Comparison of ENCODE assay signal across 8 cellular contexts in genomic region chr1:203871114-203871875, GRCh38. TPM values are rescaled to one million over a fixed set of nuclear protein-coding genes. Genes with fewer than 3 reads are reported as not detected.
A peak's percentile ranks its signal among the peaks of the same experiment; 100 is the strongest.
DNase-seq lines count a peak whose midpoint lies in the region; ATAC-seq and TF ChIP-seq lines count a peak whose summit lies in the region.

No MANE protein-coding gene starts in this region.

- peaks cover 18% of the 10 kb centered on the region for H3K79me2 ChIP-seq in HCT116 (ENCODE audit: insufficient read depth, low read length)
- no peaks in the 10 kb centered on the region for H3K79me2 ChIP-seq in hepatocyte

- peaks cover 26 to 44% of the 10 kb centered on the region in 2 experiments for H3K36me3 ChIP-seq in HCT116 (ENCODE audit: control insufficient read depth in 1 of 2, insufficient read depth in 2 of 2, low read length in 2 of 2)
- no peaks in the 10 kb centered on the region for H3K36me3 ChIP-seq in hepatocyte (replicated peaks; ENCODE audit: insufficient read depth, low read depth)

- H3K4me2 ChIP-seq in HCT116 (ENCODE audit: low read length) (no peak overlapping the region), hepatocyte (peak overlapping the region; percentile 24)

- no peaks in the 10 kb centered on the region for H3K9me2 ChIP-seq in HCT116 (ENCODE audit: insufficient read depth)
- no peaks in the 10 kb centered on the region for H3K9me2 ChIP-seq in hepatocyte (replicated peaks; ENCODE audit: insufficient read depth)

- in situ Hi-C loops in astrocyte of the spinal cord (cut with HindIII; ENCODE audit: low sequenced_read_pairs) = loop anchor here (25.0 kb wide), 1 partner anchor 266 kb away; no protein-coding TSS in a partner anchor

- no peak for TF ChIP-seq POLR2A in HCT116 (IDR thresholded peaks at IDR 0.05; ENCODE audit: borderline replicate concordance, extremely low read depth, insufficient read depth, insufficient read length)

- peak; percentile 99 for TF ChIP-seq RAD21 in HCT116 (IDR thresholded peaks at IDR 0.05; ENCODE audit: low read depth)

- H3K4me1 ChIP-seq in HCT116 (ENCODE audit: control insufficient read depth in 1 of 2, insufficient read depth in 2 of 2, low read length in 2 of 2) (no peaks in the 10 kb centered on the region), hepatocyte (ENCODE audit: insufficient read depth) (peaks cover 6% of the 10 kb centered on the region)

- POLR2A ChIA-PET in HCT116 (lab: Charles Lee) = interaction anchor here (0.6 to 2.4 kb wide), 5 partner anchors 52 to 279 kb away, joined by 3 to 14 read pairs (median 3); no protein-coding TSS in a partner anchor

- H2AFZ ChIP-seq in HCT116 (ENCODE audit: low read depth, low read length, poor library complexity, severe bottlenecking) (no peak overlapping the region), hepatocyte (no peak overlapping the region)

- H4K20me1 ChIP-seq in HCT116 (ENCODE audit: insufficient read depth) (no peaks in the 10 kb centered on the region), hepatocyte (ENCODE audit: insufficient read depth, poor library complexity, severe bottlenecking) (no peaks in the 10 kb centered on the region)

- H3K4me3 ChIP-seq in HCT116 (replicated peaks in 1 of 2; ENCODE audit: low read depth in 1 of 2, low read length in 2 of 2) (no peak overlapping the region), astrocyte of the spinal cord (ENCODE audit: low read depth, low read length) (no peak overlapping the region), hepatocyte (no peak overlapping the region)

- RAD21 ChIA-PET in HCT116 (lab: Charles Lee; ENCODE audit: low non-redundant PET in 1 of 2, low total read pairs in 2 of 2, uncharacterized antibody in 2 of 2, unreplicated experiment in 2 of 2) = interaction anchor here (1.0 to 1.9 kb wide), 7 partner anchors 209 to 260 kb away, joined by 4 to 14 read pairs (median 7); no protein-coding TSS in a partner anchor

- ATAC-seq in HCT116 (peak; percentile 86), sciatic nerve (peak; percentile 96), GM18861 (IDR thresholded peaks at IDR 0.05; ENCODE audit: unreplicated experiment) (no peak)

- intact Hi-C loops in HCT116 (cut with micrococcal nuclease) (loop anchor here (1.0 to 5.0 kb wide), 2 partner anchors 201 to 256 kb away; partner anchors contain the start of gene SOX13), sciatic nerve (cut with DNase I) (no loop called here)

- no peak overlapping the region for H3K9ac ChIP-seq in HCT116 (ENCODE audit: low read length)

- H3K27me3 ChIP-seq in HCT116 (ENCODE audit: insufficient read depth, low read length) = no peaks in the 10 kb centered on the region
- no peaks in the 10 kb centered on the region for H3K27me3 ChIP-seq in hepatocyte

- DNase-seq in COR-L47 (lab: John Stamatoyannopoulos, UW) (peak; percentile 69), HCT116 (ENCODE audit: low read depth, low spot score) (peak; percentile 62), NCI-H69 (lab: John Stamatoyannopoulos, UW) (peak; percentile 62), astrocyte of the spinal cord (ENCODE audit: low read depth, low spot score) (peak; percentile 82), hepatocyte (ENCODE audit: low spot score) (peak; percentile 81), sciatic nerve (ENCODE audit: low spot score) (no peak), UCSD-AML1 (lab: John Stamatoyannopoulos, UW; ENCODE audit: unreplicated experiment) (no peak)

- H3K27ac ChIP-seq in HCT116 (ENCODE audit: low read depth, low read length) = no peak overlapping the region
- peak overlapping the region; percentile 29 for H3K27ac ChIP-seq in hepatocyte

- CTCF ChIA-PET in HCT116 (lab: Charles Lee) = interaction anchor here (0.6 to 6.6 kb wide), 20 partner anchors 10 to 292 kb away, joined by 3 to 246 read pairs (median 4); partner anchors contain the start of gene SOX13

- no TSS peak for BruUV-seq in HCT116 (replicated peaks; lab: Mats Ljungman, UMichigan)

- WGBS in hepatocyte (ENCODE audit: low lambda C conversion rate, missing lambda C conversion rate) = 57% methylated on average over 3 of the region's 3 CpGs

- H3K9me3 ChIP-seq in HCT116 (ENCODE audit: control insufficient read depth in 1 of 2, insufficient read depth in 1 of 2, low read depth in 1 of 2, low read length in 2 of 2) = no peaks in the 10 kb centered on the region
- H3K9me3 ChIP-seq in hepatocyte (ENCODE audit: low read depth) = no peaks in the 10 kb centered on the region

- TF ChIP-seq CTCF in HCT116 (IDR thresholded peaks at IDR 0.05 in 2 of 3, conservative IDR thresholded peaks at IDR 0.05 in 1 of 3; ENCODE audit: borderline replicate concordance in 1 of 3, insufficient read depth in 1 of 3, low read depth in 2 of 3, low read length in 2 of 3) = peak; percentile 84 to 98 (median 97)
- TF ChIP-seq CTCF in astrocyte of the spinal cord (IDR thresholded peaks at IDR 0.05; ENCODE audit: low read depth, low read length) = peak; percentile 81
- peak; percentile 94 for TF ChIP-seq CTCF in hepatocyte (IDR thresholded peaks at IDR 0.05; ENCODE audit: poor library complexity)

TF ChIP-seq in HCT116, 20 proteins besides CTCF, POLR2A, EP300 and RAD21:
- TF ChIP-seq, protein P1, sequence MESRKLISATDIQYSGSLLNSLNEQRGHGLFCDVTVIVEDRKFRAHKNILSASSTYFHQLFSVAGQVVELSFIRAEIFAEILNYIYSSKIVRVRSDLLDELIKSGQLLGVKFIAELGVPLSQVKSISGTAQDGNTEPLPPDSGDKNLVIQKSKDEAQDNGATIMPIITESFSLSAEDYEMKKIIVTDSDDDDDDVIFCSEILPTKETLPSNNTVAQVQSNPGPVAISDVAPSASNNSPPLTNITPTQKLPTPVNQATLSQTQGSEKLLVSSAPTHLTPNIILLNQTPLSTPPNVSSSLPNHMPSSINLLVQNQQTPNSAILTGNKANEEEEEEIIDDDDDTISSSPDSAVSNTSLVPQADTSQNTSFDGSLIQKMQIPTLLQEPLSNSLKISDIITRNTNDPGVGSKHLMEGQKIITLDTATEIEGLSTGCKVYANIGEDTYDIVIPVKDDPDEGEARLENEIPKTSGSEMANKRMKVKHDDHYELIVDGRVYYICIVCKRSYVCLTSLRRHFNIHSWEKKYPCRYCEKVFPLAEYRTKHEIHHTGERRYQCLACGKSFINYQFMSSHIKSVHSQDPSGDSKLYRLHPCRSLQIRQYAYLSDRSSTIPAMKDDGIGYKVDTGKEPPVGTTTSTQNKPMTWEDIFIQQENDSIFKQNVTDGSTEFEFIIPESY (IDR thresholded peaks at IDR 0.05; ENCODE audit: extremely low read depth, insufficient replicate concordance, low read length) = peak; percentile 26
- TF ChIP-seq EZH2 (IDR thresholded peaks at IDR 0.05) = no peak
- TF ChIP-seq POLR2AphosphoS5 (IDR thresholded peaks at IDR 0.05; ENCODE audit: low read depth, low read length) = peak; percentile 35; the same call in 1 of the 2 replicates
- TF ChIP-seq ELF1 (IDR thresholded peaks at IDR 0.05; ENCODE audit: borderline replicate concordance, low read depth) = no peak
- TF ChIP-seq, protein P2, sequence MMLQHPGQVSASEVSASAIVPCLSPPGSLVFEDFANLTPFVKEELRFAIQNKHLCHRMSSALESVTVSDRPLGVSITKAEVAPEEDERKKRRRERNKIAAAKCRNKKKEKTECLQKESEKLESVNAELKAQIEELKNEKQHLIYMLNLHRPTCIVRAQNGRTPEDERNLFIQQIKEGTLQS (IDR thresholded peaks at IDR 0.05) = no peak

RNA-seq across cellular contexts. Expression of gene SNRPE, which starts 9.9 kb away (rescaled TPM):
- total RNA-seq in HCT116 (2021; ENCODE audit: unreplicated experiment) = 288 TPM
- polyA plus RNA-seq in HCT116 (2012) = 191 and 231 TPM in 2 replicates
- total RNA-seq in hepatocyte = 73.2 and 94.5 TPM in 2 replicates
- 267 and 272 TPM in 2 replicates for polyA plus RNA-seq in hepatocyte
- total RNA-seq in sciatic nerve = 76.4 TPM

Comparison
In these comparisons a context has a peak if more than half of its experiments do, and no peak if none do; other contexts are left out.
1. DNase-seq: peak in COR-L47 (single experiment), HCT116 (single experiment), NCI-H69 (single experiment), astrocyte of the spinal cord (single experiment) and hepatocyte (single experiment); none in sciatic nerve (single experiment) and UCSD-AML1 (single experiment).
2. Peak in every context shown above with its lines, with median percentiles within 50 percentile points of each other: CTCF ChIP-seq.